9 cellular contexts compared by ENCODE assay signal in genomic region chr14:24187538-24187915, GRCh38. TPM values are rescaled to one million over a fixed set of nuclear protein-coding genes. Genes with fewer than 3 reads are reported as not detected.
A peak's percentile ranks its signal among the peaks of the same experiment; 100 is the strongest.
DNase-seq lines count a peak whose midpoint lies in the region; ATAC-seq and TF ChIP-seq lines count a peak whose summit lies in the region.
"Had no signal": no experiment of that assay in that cellular context is flagged by ENCODE, and none has a peak within 500 bp of the region (broad histone marks: within the 10 kb centered on the region; RNA-seq: fewer than 3 reads in every experiment).

No MANE protein-coding gene starts in this region.

- H3K9me3 Mint-ChIP-seq in CD8-positive, alpha-beta T cell, result no peaks in the 10 kb centered on the region
- H3K9me3 Mint-ChIP-seq in neural progenitor cell, result no peaks in the 10 kb centered on the region

- no peak for DNase-seq in CD8-positive, alpha-beta T cell
- no peak for DNase-seq in NB4 (ENCODE audit: low read depth)
- DNase-seq in neural progenitor cell (ENCODE audit: low spot score), result no peak
- DNase-seq in amniotic stem cell (lab: John Stamatoyannopoulos, UW), result no peak
- DNase-seq: T1000 had no signal

- peak overlapping the region; percentile 87 for H3K4me2 ChIP-seq in neural progenitor cell

- peak overlapping the region; percentile 61 for H3K27ac ChIP-seq in CD8-positive, alpha-beta T cell (ENCODE audit: low read depth, low read length)
- H3K27ac ChIP-seq in duodenal mucosa (ENCODE audit: low read depth, low read length) (no peak overlapping the region), neural progenitor cell (no peak overlapping the region)

- H3K27me3 ChIP-seq in CD8-positive, alpha-beta T cell (ENCODE audit: insufficient read depth, low read length), result no peaks in the 10 kb centered on the region
- H3K27me3 ChIP-seq in duodenal mucosa (ENCODE audit: control insufficient read depth in 1 of 2, insufficient read depth in 2 of 2, low read length in 2 of 2), result no peaks in the 10 kb centered on the region
- no peaks in the 10 kb centered on the region for H3K27me3 ChIP-seq in neural progenitor cell

- ATAC-seq in CD8-positive, alpha-beta T cell, result no peak
- ATAC-seq in GM19023 (IDR thresholded peaks at IDR 0.05; ENCODE audit: unreplicated experiment), result no peak
- no peak for ATAC-seq in GM21619 (IDR thresholded peaks at IDR 0.05; ENCODE audit: unreplicated experiment)
- no peak for ATAC-seq in GM21825 (IDR thresholded peaks at IDR 0.05; ENCODE audit: unreplicated experiment)

- H3K36me3 ChIP-seq in CD8-positive, alpha-beta T cell (ENCODE audit: insufficient read depth, low read length), result peaks cover 30% of the 10 kb centered on the region
- H3K36me3 ChIP-seq in duodenal mucosa (ENCODE audit: control insufficient read depth in 1 of 2, insufficient read depth in 2 of 2, low read length in 2 of 2), result peaks cover 35 to 66% of the 10 kb centered on the region in 2 donors
- H3K36me3 ChIP-seq in neural progenitor cell, result no peaks in the 10 kb centered on the region

- H2AFZ ChIP-seq in neural progenitor cell (replicated peaks), result no peak overlapping the region

- no peaks in the 10 kb centered on the region for H3K9me3 ChIP-seq in CD8-positive, alpha-beta T cell (ENCODE audit: low read length)
- H3K9me3 ChIP-seq in duodenal mucosa (ENCODE audit: control insufficient read depth in 1 of 2, low read length in 2 of 2) (no peaks in the 10 kb centered on the region), neural progenitor cell (ENCODE audit: low read depth) (no peaks in the 10 kb centered on the region)

- peaks cover 19% of the 10 kb centered on the region for H3F3A ChIP-seq in neural progenitor cell (ENCODE audit: low read depth)

- peaks cover 17% of the 10 kb centered on the region for H3K4me1 ChIP-seq in CD8-positive, alpha-beta T cell (ENCODE audit: insufficient read depth, low read length)
- H3K4me1 ChIP-seq in duodenal mucosa (ENCODE audit: control insufficient read depth in 1 of 2, insufficient read depth in 2 of 2, low read length in 2 of 2), result peaks cover 14 to 17% of the 10 kb centered on the region in 2 donors
- peaks cover 6% of the 10 kb centered on the region for H3K4me1 ChIP-seq in neural progenitor cell

- POLR2A ChIA-PET in CD8-positive, alpha-beta T cell (lab: Charles Lee), result interaction anchor here (0.7 to 2.8 kb wide), 6 partner anchors 8 to 84 kb away, joined by 3 to 17 read pairs (median 4); partner anchors contain the start of genes DCAF11, IRF9, MDP1 and NRL

- TF ChIP-seq POLR2A in NB4 (IDR thresholded peaks at IDR 0.05; ENCODE audit: extremely low read depth, insufficient read length), result no peak

- no peaks in the 10 kb centered on the region for H3K27me3 Mint-ChIP-seq in CD8-positive, alpha-beta T cell (ENCODE audit: low read depth)
- H3K27me3 Mint-ChIP-seq in neural progenitor cell (ENCODE audit: insufficient read depth, low read depth), result peaks cover 3% of the 10 kb centered on the region

- H4K20me1 ChIP-seq in neural progenitor cell (ENCODE audit: low read depth), result peaks cover 12% of the 10 kb centered on the region

- TF ChIP-seq CTCF in CD8-positive, alpha-beta T cell (IDR thresholded peaks at IDR 0.05), result no peak
- no peak for TF ChIP-seq CTCF in NB4 (IDR thresholded peaks at IDR 0.05; ENCODE audit: low read depth, low read length)
- no peak for TF ChIP-seq CTCF in neural progenitor cell (IDR thresholded peaks at IDR 0.05)

- H3K79me2 ChIP-seq in neural progenitor cell (ENCODE audit: low read depth), result peaks cover 15% of the 10 kb centered on the region

- H3K4me3 Mint-ChIP-seq in CD8-positive, alpha-beta T cell, result peak overlapping the region; percentile 89
- peak overlapping the region; percentile 88 for H3K4me3 Mint-ChIP-seq in neural progenitor cell

- H3K36me3 Mint-ChIP-seq in CD8-positive, alpha-beta T cell, result peaks cover 64% of the 10 kb centered on the region
- peaks cover 24% of the 10 kb centered on the region for H3K36me3 Mint-ChIP-seq in neural progenitor cell

- H3K4me1 Mint-ChIP-seq in CD8-positive, alpha-beta T cell (ENCODE audit: low read depth), result peaks cover 32% of the 10 kb centered on the region
- peaks cover 19% of the 10 kb centered on the region for H3K4me1 Mint-ChIP-seq in neural progenitor cell

- intact Hi-C loops in CD8-positive, alpha-beta T cell (cut with DNase I, micrococcal nuclease), result no loop called here

- H3K27ac Mint-ChIP-seq in CD8-positive, alpha-beta T cell, result peak overlapping the region; percentile 87
- H3K27ac Mint-ChIP-seq in neural progenitor cell, result no peak overlapping the region

- H3K9ac ChIP-seq in duodenal mucosa (ENCODE audit: low read depth in 1 of 2, low read length in 2 of 2) (peak overlapping the region; percentile 10 to 44), neural progenitor cell (peak overlapping the region; percentile 40)

- CTCF ChIA-PET in CD8-positive, alpha-beta T cell (lab: Charles Lee), result interaction anchor here (1.0 to 3.8 kb wide), 5 partner anchors 9 to 129 kb away, joined by 3 to 16 read pairs (median 6); partner anchors contain the start of genes IRF9 and MDP1

- peak overlapping the region; percentile 82 for H3K4me3 ChIP-seq in CD8-positive, alpha-beta T cell (ENCODE audit: low read depth, low read length)
- H3K4me3 ChIP-seq in NB4 (ENCODE audit: low read depth, low read length) (peak overlapping the region; percentile 85), duodenal mucosa (ENCODE audit: low read depth in 1 of 2, low read length in 2 of 2) (peak overlapping the region; percentile 79 to 85), neural progenitor cell (peak overlapping the region; percentile 65)

RNA-seq across cellular contexts. Expression of gene IPO4, which starts 1.1 kb away (rescaled TPM):
- 10 to 100 TPM; 69.2 to 75.6 TPM for total RNA-seq in CD8-positive, alpha-beta T cell
- total RNA-seq in neural progenitor cell (ENCODE audit: low replicate concordance), result 15.9 and 35.5 TPM in 2 replicates

RNA-seq across cellular contexts. Expression of gene TM9SF1, which starts 7.7 kb away (rescaled TPM):
- 10 to 100 TPM; 17.5 to 20.4 TPM for total RNA-seq in CD8-positive, alpha-beta T cell
- 30.5 and 37.6 TPM in 2 replicates for total RNA-seq in neural progenitor cell (ENCODE audit: low replicate concordance)

RNA-seq across cellular contexts. Expression of gene REC8, which starts 15.6 kb away (rescaled TPM):
- 100 to 1,000 TPM; 131 to 144 TPM for total RNA-seq in CD8-positive, alpha-beta T cell
- 34.6 and 59.8 TPM in 2 replicates for total RNA-seq in neural progenitor cell (ENCODE audit: low replicate concordance)

RNA-seq across cellular contexts. Expression of gene TSSK4, which starts 18.0 kb away (rescaled TPM):
- under 1 TPM; 0.38 to 0.56 TPM for total RNA-seq in CD8-positive, alpha-beta T cell
- total RNA-seq in neural progenitor cell (ENCODE audit: low replicate concordance), result not detected in 2 replicates

RNA-seq across cellular contexts. Expression of gene CHMP4A, which starts 25.8 kb away (rescaled TPM):
- total RNA-seq in CD8-positive, alpha-beta T cell, result 10 to 100 TPM; 70.1 to 77.6 TPM
- total RNA-seq in neural progenitor cell (ENCODE audit: low replicate concordance), result 35.3 and 37.1 TPM in 2 replicates
